ENCODE assay signal across 8 cellular contexts in genomic region chr6:2999621-3000455, GRCh38. TPM values are rescaled to one million over a fixed set of nuclear protein-coding genes. Genes with fewer than 3 reads are reported as not detected.
DNase-seq lines count a peak whose midpoint lies in the region; ATAC-seq and TF ChIP-seq lines count a peak whose summit lies in the region.

Gene NQO2, plus strand, starts transcription at chr6:2999894. Its CDS starts 6,659 bp downstream, at chr6:3006553.

- intact Hi-C loops in Caco-2 (cut with micrococcal nuclease; ENCODE audit: unreplicated experiment) (loop anchor here (1.0 to 5.0 kb wide), 4 partner anchors 23 to 247 kb away; partner anchors contain the start of gene BPHL), PC-3 (cut with micrococcal nuclease) (loop anchor here (1.0 to 10.0 kb wide), 6 partner anchors 10 to 255 kb away; partner anchors contain the start of genes BPHL and PSMG4)

- POLR2A ChIA-PET in Caco-2 (lab: Charles Lee) (interaction anchor here (0.5 to 1.8 kb wide), 35 partner anchors 10 to 1134 kb away, joined by 3 to 24 read pairs (median 7); partner anchors contain the start of genes RIPK1 and SERPINB1), PC-3 (lab: Charles Lee; ENCODE audit: unreplicated experiment) (interaction anchor here (0.5 to 1.0 kb wide), 9 partner anchors 10 to 1021 kb away, joined by 3 to 29 read pairs (median 13); no protein-coding TSS in a partner anchor)

- H3F3A ChIP-seq in PC-3 (ENCODE audit: low read length, unreplicated experiment) = no peaks in the 10 kb centered on the region

- peak within 1 kb of the TSS; percentile 97 for H2AFZ ChIP-seq in PC-3 (ENCODE audit: low read length)

- TF ChIP-seq POLR2A in erythroblast (IDR thresholded peaks at IDR 0.05; ENCODE audit: low read length) = peak; percentile 86

- no peaks in the 10 kb centered on the region for H4K20me1 ChIP-seq in PC-3 (ENCODE audit: low read length)

- peak in 1 of 2 experiments; percentile 0 for TF ChIP-seq CTCF in Caco-2 (IDR thresholded peaks at IDR 0.05; ENCODE audit: insufficient read depth in 1 of 2, low read depth in 1 of 2, low read length in 1 of 2, severe bottlenecking in 1 of 2, unreplicated experiment in 1 of 2)
- no peak for TF ChIP-seq CTCF in PC-3 (conservative IDR thresholded peaks at IDR 0.05; ENCODE audit: low read depth, low read length)

- no peaks in the 10 kb centered on the region; the same call in none of the 2 replicates for H3K36me3 ChIP-seq in Caco-2 (ENCODE audit: control insufficient read depth, insufficient read depth, low read length)
- peaks cover 4% of the 10 kb centered on the region; the same call in 1 of the 2 replicates for H3K36me3 ChIP-seq in PC-3 (ENCODE audit: low read depth, low read length)
- no peaks in the 10 kb centered on the region for H3K36me3 ChIP-seq in mucosa of stomach (ENCODE audit: control insufficient read depth, insufficient read depth, low read length)

- H3K9me2 ChIP-seq in PC-3 (replicated peaks; ENCODE audit: low read length) = no peaks in the 10 kb centered on the region

- BruUV-seq in Caco-2 (replicated peaks; lab: Mats Ljungman, UMichigan) = TSS peak; percentile 56
- TSS peak; percentile 70 for BruUV-seq in PC-3 (replicated peaks; lab: Mats Ljungman, UMichigan)

- H3K4me3 Mint-ChIP-seq in Caco-2 (ENCODE audit: unreplicated experiment) = peak within 1 kb of the TSS; percentile 83

- H3K4me2 ChIP-seq in PC-3 (ENCODE audit: low read length) = peak within 1 kb of the TSS; percentile 98

- ATAC-seq in GM21367 (IDR thresholded peaks at IDR 0.05; ENCODE audit: unreplicated experiment) (peak; percentile 49), PC-3 (peak; percentile 78)

- H3K79me2 ChIP-seq in PC-3 (ENCODE audit: low read length) = peaks cover 19% of the 10 kb centered on the region

- H3K27ac Mint-ChIP-seq in Caco-2 (ENCODE audit: unreplicated experiment) = peak within 1 kb of the TSS; percentile 72

- H3K9me3 Mint-ChIP-seq in Caco-2 (ENCODE audit: unreplicated experiment) = no peaks in the 10 kb centered on the region

- CTCF ChIA-PET in Caco-2 (lab: Charles Lee) (interaction anchor here (0.6 to 1.4 kb wide), 9 partner anchors 9 to 398 kb away, joined by 3 to 21 read pairs (median 5); no protein-coding TSS in a partner anchor), PC-3 (lab: Charles Lee) (interaction anchor here (0.5 to 1.0 kb wide), 6 partner anchors 10 to 262 kb away, joined by 3 to 10 read pairs (median 6); no protein-coding TSS in a partner anchor)

- H3K9me3 ChIP-seq in Caco-2 = no peaks in the 10 kb centered on the region
- H3K9me3 ChIP-seq in PC-3 (ENCODE audit: low read length) = no peaks in the 10 kb centered on the region
- no peaks in the 10 kb centered on the region for H3K9me3 ChIP-seq in mucosa of stomach (ENCODE audit: control insufficient read depth, low read length)

- H3K4me1 ChIP-seq in Caco-2 (no peaks in the 10 kb centered on the region), PC-3 (ENCODE audit: insufficient read depth, low read length) (peaks cover 17% of the 10 kb centered on the region), mucosa of stomach (ENCODE audit: control insufficient read depth, insufficient read depth, low read length) (peaks cover 10% of the 10 kb centered on the region)

- peaks cover 4% of the 10 kb centered on the region for H3K36me3 Mint-ChIP-seq in Caco-2 (ENCODE audit: insufficient read depth, unreplicated experiment)

- H3K9ac ChIP-seq in PC-3 (ENCODE audit: low read length) = peak within 1 kb of the TSS; percentile 85
- peak within 1 kb of the TSS; percentile 87 for H3K9ac ChIP-seq in mucosa of stomach (ENCODE audit: low read length)

- peak; percentile 91 to 95 for DNase-seq in Caco-2
- DNase-seq in HUDEP-2 (lab: John Stamatoyannopoulos, UW; ENCODE audit: unreplicated experiment in 76 of 76) = peak in 73 of 76 experiments; percentile 44 to 98 (median 91)
- peak; percentile 89 for DNase-seq in PC-3
- DNase-seq in activated T-cell treated with anti-CD3 and anti-CD28 coated beads, Interleukin-2, amount 50 U/mL, for 1 hour = peak; percentile 98
- peak; percentile 95 to 96 for DNase-seq in erythroblast (lab: John Stamatoyannopoulos, UW)
- peak; percentile 96 for DNase-seq in stimulated activated CD8-positive, alpha-beta memory T cell treated with anti-CD3 and anti-CD28 coated beads, Interleukin-4, amount 100 ng/mL, for 48 hours

- H3K4me3 ChIP-seq in Caco-2 (ENCODE audit: low read depth, low read length) = peak within 1 kb of the TSS; percentile 62
- H3K4me3 ChIP-seq in PC-3 (ENCODE audit: low read length) = peak within 1 kb of the TSS; percentile 80
- H3K4me3 ChIP-seq in mucosa of stomach (ENCODE audit: low read length) = peak within 1 kb of the TSS; percentile 71

- H3K4me1 Mint-ChIP-seq in Caco-2 (ENCODE audit: low read depth, unreplicated experiment) = peaks cover 7% of the 10 kb centered on the region

- H3K27me3 ChIP-seq in Caco-2 (replicated peaks; ENCODE audit: control insufficient read depth, insufficient read depth, low read length) (no peaks in the 10 kb centered on the region), PC-3 (ENCODE audit: low read length) (no peaks in the 10 kb centered on the region), mucosa of stomach (ENCODE audit: control insufficient read depth, insufficient read depth, low read length) (no peaks in the 10 kb centered on the region)

- peak within 1 kb of the TSS; percentile 49 for H3K27ac ChIP-seq in PC-3 (ENCODE audit: low read length)

- H3K27me3 Mint-ChIP-seq in Caco-2 (ENCODE audit: insufficient read depth, unreplicated experiment) = no peaks in the 10 kb centered on the region

RNA-seq across cellular contexts. Expression of gene NQO2, which starts in this region (rescaled TPM):
- total RNA-seq in Caco-2 (2022) = 35.8 and 37.2 TPM in 2 replicates
- 21.5 and 26.8 TPM in 2 replicates for total RNA-seq in PC-3 (2014; rRNA removed)

Comparison
In these comparisons a context has a peak if more than half of its experiments do, and no peak if none do; other contexts are left out.
1. Peak in every context shown above with its lines: DNase-seq, ATAC-seq, H3K4me3 ChIP-seq and H3K27ac ChIP-seq.